ENCODE assay signal across 8 cellular contexts in the genomic region with DNA sequence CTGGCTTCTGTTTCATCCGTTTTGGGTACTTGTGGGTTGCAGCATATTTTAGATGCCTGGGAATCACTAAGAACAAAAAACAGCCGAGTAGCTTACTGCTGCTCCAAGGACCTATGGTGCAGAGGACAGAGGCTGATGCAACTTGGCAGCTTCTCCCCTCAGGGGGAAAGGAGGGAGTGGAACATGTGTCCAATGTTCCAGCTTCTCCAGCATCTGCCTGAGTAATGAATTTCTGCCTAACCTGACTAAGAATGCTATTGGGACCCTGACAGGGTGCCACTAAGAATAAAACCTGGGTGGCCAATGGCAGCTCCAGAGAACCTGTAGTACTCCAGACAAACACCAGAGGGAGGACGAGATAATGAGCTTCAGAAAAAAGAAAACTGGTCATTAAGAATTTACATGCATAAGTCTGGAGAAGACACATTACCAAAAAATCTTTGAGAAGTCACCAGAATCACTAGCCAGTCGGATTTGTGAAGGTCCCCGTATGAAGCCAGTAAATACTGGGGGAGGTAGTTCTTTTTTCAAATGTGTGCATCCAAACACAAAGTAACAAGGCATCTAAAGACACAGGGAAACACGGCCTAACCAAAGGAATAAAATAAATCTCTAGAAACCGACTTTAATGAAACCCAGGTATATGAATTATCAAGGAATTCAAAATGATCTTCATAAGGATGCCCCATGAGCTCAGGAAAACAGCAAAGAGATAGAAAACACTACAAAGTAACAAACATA.
DNase-seq lines count a peak whose midpoint lies in the region; ATAC-seq, FAIRE-seq and TF ChIP-seq lines count a peak whose summit lies in the region.

No MANE protein-coding gene starts in this region.

- intact Hi-C loops in GM12878 (cut with micrococcal nuclease; ENCODE audit: unreplicated experiment): loop anchor here (1.0 kb wide), 2 partner anchors 239 to 546 kb away; no protein-coding TSS in a partner anchor
- intact Hi-C loops in transverse colon (cut with DNase I; ENCODE audit: low total_unique reads): no loop called here
- intact Hi-C loops in vagina (cut with DNase I): no loop called here

- H3K36me3 ChIP-seq in BE2C (no peaks in the 10 kb centered on the region), GM12878 (ENCODE audit: control insufficient read depth in 2 of 2, insufficient read depth in 2 of 2, low read length in 1 of 2) (no peaks in the 10 kb centered on the region), transverse colon (no peaks in the 10 kb centered on the region), vagina (no peaks in the 10 kb centered on the region)

- TF ChIP-seq POLR2A in GM12878 (IDR thresholded peaks at IDR 0.05; ENCODE audit: low read depth, low read length) (no peak), transverse colon (IDR thresholded peaks at IDR 0.05) (no peak), vagina (IDR thresholded peaks at IDR 0.05) (no peak)

- DNase-seq in BE2C (peak; percentile 28), RWPE1 (ENCODE audit: low spot score) (peak; percentile 35), GM12878 (ENCODE audit: low read depth, low spot score) (no peak), left lobe of liver (ENCODE audit: low spot score) (no peak), transverse colon (peak; percentile 21), vagina (ENCODE audit: extremely low spot score in 2 of 2) (no peak)

- 23% methylated on average over 7 of the region's 7 CpGs for WGBS in GM12878 (ENCODE audit: insufficient coverage, insufficient replicate concordance, low lambda C conversion rate, missing lambda C conversion rate)
- WGBS in transverse colon (ENCODE audit: low coverage in 1 of 2), 2 donors: 73 to 82% methylated on average over 5 to 7 of the region's 7 CpGs

- no TSS peak for BruUV-seq in GM12878 (replicated peaks; lab: Mats Ljungman, UMichigan)

- H3K27ac ChIP-seq in RWPE1: no peak overlapping the region
- no peak overlapping the region for H3K27ac ChIP-seq in GM12878 (ENCODE audit: control insufficient read depth, insufficient read depth)
- H3K27ac ChIP-seq in transverse colon: no peak overlapping the region
- H3K27ac ChIP-seq in vagina: no peak overlapping the region

- in situ Hi-C loops in GM12878 (cut with MboI): no loop called here
- in situ Hi-C loops in transverse colon (cut with MboI; ENCODE audit: low pct_ligation_motif_present in 1 of 4, low pct_unique_long_range_greater_than_20kb in 1 of 4, low sequenced_read_pairs in 3 of 4): loop anchor here in 3 of 4 donors (10.0 to 25.0 kb wide), 4 partner anchors 233 to 543 kb away; no protein-coding TSS in a partner anchor

- no peaks in the 10 kb centered on the region for H3K9me3 ChIP-seq in BE2C
- no peaks in the 10 kb centered on the region for H3K9me3 ChIP-seq in GM12878 (replicated peaks; ENCODE audit: control insufficient read depth, insufficient read depth, low read length)
- H3K9me3 ChIP-seq in transverse colon: no peaks in the 10 kb centered on the region
- H3K9me3 ChIP-seq in vagina: no peaks in the 10 kb centered on the region

- H3K4me1 ChIP-seq in BE2C: no peaks in the 10 kb centered on the region
- no peaks in the 10 kb centered on the region for H3K4me1 ChIP-seq in GM12878 (ENCODE audit: control insufficient read depth, insufficient read depth, low read length)
- H3K4me1 ChIP-seq in transverse colon: no peaks in the 10 kb centered on the region
- peaks cover 7% of the 10 kb centered on the region for H3K4me1 ChIP-seq in vagina

- no peak overlapping the region for H2AFZ ChIP-seq in GM12878 (ENCODE audit: control insufficient read depth, low read depth, low read length)

- TF ChIP-seq CTCF in BE2C (IDR thresholded peaks at IDR 0.05; ENCODE audit: low read depth, low read length): peak; percentile 67
- peak; percentile 43 for TF ChIP-seq CTCF in RWPE1 (conservative IDR thresholded peaks at IDR 0.05; ENCODE audit: low read depth)
- peak; percentile 64 to 66 (median 65) for TF ChIP-seq CTCF in GM12878 (IDR thresholded peaks at IDR 0.05 in 2 of 3, conservative IDR thresholded peaks at IDR 0.05 in 1 of 3; ENCODE audit: control insufficient read depth in 2 of 3, extremely low read depth in 1 of 3, insufficient read depth in 1 of 3, low read depth in 3 of 3, low read length in 3 of 3)
- TF ChIP-seq CTCF in transverse colon (IDR thresholded peaks at IDR 0.05): peak; percentile 38 to 74 (median 67)
- peak in 1 of 3 experiments; percentile 13 for TF ChIP-seq CTCF in vagina (IDR thresholded peaks at IDR 0.05)

- CTCF ChIA-PET in RWPE1 (lab: Yijun Ruan, JAX): interaction anchor here (0.5 to 2.9 kb wide), 20 partner anchors 9 to 1918 kb away, joined by 3 to 20 read pairs (median 3); no protein-coding TSS in a partner anchor
- CTCF ChIA-PET in GM12878 (lab: Yijun Ruan, JAX): interaction anchor here (0.6 to 2.9 kb wide), 31 partner anchors 9 to 762 kb away, joined by 3 to 25 read pairs (median 3); no protein-coding TSS in a partner anchor

- peak; percentile 74 for FAIRE-seq in GM12878 (lab: Jason Lieb, UNC)

- ATAC-seq in GM18520 (IDR thresholded peaks at IDR 0.05; ENCODE audit: unreplicated experiment) (peak; percentile 70), HG03097 (IDR thresholded peaks at IDR 0.05; ENCODE audit: low FRiP score, unreplicated experiment) (peak; percentile 84), GM12878 (peak; percentile 86), left lobe of liver (peak; percentile 88)

- RAD21 ChIA-PET in GM12878 (lab: Charles Lee; ENCODE audit: unreplicated experiment): interaction anchor here (0.5 to 2.4 kb wide), 15 partner anchors 10 to 1136 kb away, joined by 3 to 17 read pairs (median 4); no protein-coding TSS in a partner anchor

- H3K9ac ChIP-seq in GM12878 (ENCODE audit: control insufficient read depth, insufficient read depth, low read length): no peak overlapping the region

- H3K27me3 ChIP-seq in BE2C (peaks cover 2% of the 10 kb centered on the region; the same call in 1 of the 2 replicates), GM12878 (replicated peaks in 1 of 2; ENCODE audit: control insufficient read depth in 2 of 2, insufficient read depth in 2 of 2, low read length in 1 of 2) (no peaks in the 10 kb centered on the region), transverse colon (no peaks in the 10 kb centered on the region), vagina (no peaks in the 10 kb centered on the region)

- no peaks in the 10 kb centered on the region for H4K20me1 ChIP-seq in GM12878 (ENCODE audit: control insufficient read depth, insufficient read depth)

- H3K4me2 ChIP-seq in GM12878 (ENCODE audit: control insufficient read depth, insufficient read depth): no peak overlapping the region

- H3K4me3 ChIP-seq in BE2C (ENCODE audit: low read depth, low read length) (no peak overlapping the region), GM12878 (no peak overlapping the region), transverse colon (no peak overlapping the region), vagina (no peak overlapping the region)

- SMC1A ChIA-PET in GM12878 (lab: Charles Lee; ENCODE audit: uncharacterized antibody, unreplicated experiment): interaction anchor here (0.6 to 2.4 kb wide), 18 partner anchors 10 to 1433 kb away, joined by 3 to 11 read pairs (median 3); no protein-coding TSS in a partner anchor

- H3K79me2 ChIP-seq in GM12878 (ENCODE audit: control insufficient read depth, insufficient read depth, low read length): no peaks in the 10 kb centered on the region

- TF ChIP-seq EP300 in GM12878 (IDR thresholded peaks at IDR 0.05; ENCODE audit: borderline replicate concordance in 1 of 2, control insufficient read depth in 1 of 2, low read depth in 2 of 2, low read length in 2 of 2) (no peak), transverse colon (IDR thresholded peaks at IDR 0.05; ENCODE audit: low read depth) (no peak)

- POLR2A ChIA-PET in RWPE1 (lab: Yijun Ruan, JAX; ENCODE audit: low non-redundant PET): no interaction called here
- POLR2A ChIA-PET in GM12878 (lab: Charles Lee): no interaction called here

- TF ChIP-seq RAD21 in GM12878 (IDR thresholded peaks at IDR 0.05; ENCODE audit: insufficient read depth, low read depth, low read length): peak; percentile 63

TF ChIP-seq in GM12878, 131 proteins besides CTCF, POLR2A, EP300 and RAD21:
- TF ChIP-seq FOXK2 (IDR thresholded peaks at IDR 0.05) (no peak), ZNF274 (IDR thresholded peaks at IDR 0.05; ENCODE audit: insufficient read depth, insufficient read length) (no peak), TCF7 (IDR thresholded peaks at IDR 0.05; ENCODE audit: borderline replicate concordance) (no peak), SMC3 (IDR thresholded peaks at IDR 0.05; ENCODE audit: borderline replicate concordance, low read length) (peak; percentile 80)
- TF ChIP-seq, protein P1, sequence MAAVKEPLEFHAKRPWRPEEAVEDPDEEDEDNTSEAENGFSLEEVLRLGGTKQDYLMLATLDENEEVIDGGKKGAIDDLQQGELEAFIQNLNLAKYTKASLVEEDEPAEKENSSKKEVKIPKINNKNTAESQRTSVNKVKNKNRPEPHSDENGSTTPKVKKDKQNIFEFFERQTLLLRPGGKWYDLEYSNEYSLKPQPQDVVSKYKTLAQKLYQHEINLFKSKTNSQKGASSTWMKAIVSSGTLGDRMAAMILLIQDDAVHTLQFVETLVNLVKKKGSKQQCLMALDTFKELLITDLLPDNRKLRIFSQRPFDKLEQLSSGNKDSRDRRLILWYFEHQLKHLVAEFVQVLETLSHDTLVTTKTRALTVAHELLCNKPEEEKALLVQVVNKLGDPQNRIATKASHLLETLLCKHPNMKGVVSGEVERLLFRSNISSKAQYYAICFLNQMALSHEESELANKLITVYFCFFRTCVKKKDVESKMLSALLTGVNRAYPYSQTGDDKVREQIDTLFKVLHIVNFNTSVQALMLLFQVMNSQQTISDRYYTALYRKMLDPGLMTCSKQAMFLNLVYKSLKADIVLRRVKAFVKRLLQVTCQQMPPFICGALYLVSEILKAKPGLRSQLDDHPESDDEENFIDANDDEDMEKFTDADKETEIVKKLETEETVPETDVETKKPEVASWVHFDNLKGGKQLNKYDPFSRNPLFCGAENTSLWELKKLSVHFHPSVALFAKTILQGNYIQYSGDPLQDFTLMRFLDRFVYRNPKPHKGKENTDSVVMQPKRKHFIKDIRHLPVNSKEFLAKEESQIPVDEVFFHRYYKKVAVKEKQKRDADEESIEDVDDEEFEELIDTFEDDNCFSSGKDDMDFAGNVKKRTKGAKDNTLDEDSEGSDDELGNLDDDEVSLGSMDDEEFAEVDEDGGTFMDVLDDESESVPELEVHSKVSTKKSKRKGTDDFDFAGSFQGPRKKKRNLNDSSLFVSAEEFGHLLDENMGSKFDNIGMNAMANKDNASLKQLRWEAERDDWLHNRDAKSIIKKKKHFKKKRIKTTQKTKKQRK (IDR thresholded peaks at IDR 0.05; ENCODE audit: low read depth, low read length): no peak
TF ChIP-seq in GM12878: peak in this region for 1.

Comparison
In these comparisons a context has a peak if more than half of its experiments do, and no peak if none do; other contexts are left out.
1. DNase-seq: peak in BE2C (single experiment), RWPE1 (single experiment) and transverse colon (single experiment); none in GM12878 (single experiment), left lobe of liver (single experiment) and vagina (0 of 2).
2. Peak in every context shown above with its lines, with median percentiles within 50 percentile points of each other: ATAC-seq.